19 cellular contexts compared by ENCODE assay signal in the genomic region with DNA sequence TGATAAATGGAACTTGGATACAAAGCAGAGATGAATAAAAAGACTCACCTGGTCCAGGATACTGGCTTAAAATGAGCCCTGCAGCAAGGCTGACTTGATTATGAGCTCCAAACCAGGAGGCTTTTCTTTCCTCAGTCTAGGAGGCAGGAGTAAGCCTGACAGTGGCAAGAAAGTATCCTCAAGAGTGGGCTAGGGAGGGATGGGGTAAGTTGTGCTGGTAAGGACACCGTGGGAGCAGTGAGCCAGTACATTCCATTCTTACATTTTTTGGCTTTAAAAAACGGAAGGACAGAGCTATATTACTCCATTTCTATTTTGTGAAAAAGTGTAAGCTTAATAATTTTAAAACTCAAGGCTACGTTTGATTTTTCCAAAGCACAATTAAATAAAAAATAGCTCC.
A peak's percentile ranks its signal among the peaks of the same experiment; 100 is the strongest.
DNase-seq lines count a peak whose midpoint lies in the region; ATAC-seq and TF ChIP-seq lines count a peak whose summit lies in the region.
"Had no signal": no experiment of that assay in that cellular context is flagged by ENCODE, and none has a peak within 500 bp of the region (broad histone marks: within the 10 kb centered on the region; RNA-seq: fewer than 3 reads in every experiment).

No MANE protein-coding gene starts in this region.

- WGBS in trophoblast cell (ENCODE audit: extremely low coverage, insufficient coverage, insufficient read length), result no CpG with 5 or more reads among the region's 3 CpGs
- 97% methylated on average over 3 of the region's 3 CpGs; no CpG with 5 or more reads in 1 of the 2 experiments for WGBS in endodermal cell (ENCODE audit: insufficient coverage in 1 of 2, insufficient read length in 1 of 2), 2 experiments

- intact Hi-C loops in ascending aorta (cut with DNase I), result loop anchor here (5.0 kb wide), 1 partner anchor 77 kb away; no protein-coding TSS in a partner anchor

- no peak overlapping the region for H2AK5ac ChIP-seq in trophoblast cell (ENCODE audit: low read length)

- DNase-seq in GM23338 (ENCODE audit: low spot score), result no peak
- DNase-seq in ascending aorta (ENCODE audit: low spot score in 2 of 2), result no peak
- DNase-seq in fibroblast of pulmonary artery (ENCODE audit: low read depth), result peak; percentile 32
- DNase-seq in trophoblast cell, result no peak
- DNase-seq in kidney glomerular epithelial cell (lab: John Stamatoyannopoulos, UW), result no peak
- DNase-seq in endodermal cell, result no peak
- DNase-seq: AML-193, DMS 273 treated with DMSO at 0.1 percent for 48 hours, GDM1, NCI-H1436, NCI-H2029 treated with DMSO at 0.1 percent for 48 hours, NCI-H2227 treated with DMSO at 0.1 percent for 48 hours, NCI-H524 had no signal

- H3K27ac ChIP-seq in GM23338 (ENCODE audit: low read depth), result no peak overlapping the region
- H3K27ac ChIP-seq in ascending aorta, result peak overlapping the region; percentile 64 to 68
- H3K27ac ChIP-seq in trophoblast cell (ENCODE audit: low read depth, low read length), result no peak overlapping the region
- H3K27ac ChIP-seq in endodermal cell (ENCODE audit: low read depth, low read length), result no peak overlapping the region
- H3K27ac ChIP-seq: KMS-11 had no signal

- H3K79me2 ChIP-seq in GM23338 (replicated peaks; ENCODE audit: insufficient read depth), result no peaks in the 10 kb centered on the region
- H3K79me2 ChIP-seq in trophoblast cell (ENCODE audit: control insufficient read depth, insufficient read depth, low read length, poor library complexity), result no peaks in the 10 kb centered on the region

- no peak for TF ChIP-seq CTCF in GM23338 (conservative IDR thresholded peaks at IDR 0.05; ENCODE audit: low read depth in 2 of 2)
- TF ChIP-seq CTCF in ascending aorta (IDR thresholded peaks at IDR 0.05), result no peak
- TF ChIP-seq CTCF in fibroblast of pulmonary artery (IDR thresholded peaks at IDR 0.05; ENCODE audit: low read length, missing control alignments), result no peak
- no peak for TF ChIP-seq CTCF in endodermal cell (conservative IDR thresholded peaks at IDR 0.05)

- H3K4me3 ChIP-seq in GM23338, result no peak overlapping the region
- peak overlapping the region; percentile 3 to 23 for H3K4me3 ChIP-seq in ascending aorta
- H3K4me3 ChIP-seq in fibroblast of pulmonary artery (replicated peaks; ENCODE audit: low read depth, low read length), result no peak overlapping the region
- H3K4me3 ChIP-seq in trophoblast cell (ENCODE audit: low read depth, low read length), result no peak overlapping the region
- H3K4me3 ChIP-seq in endodermal cell (ENCODE audit: low read length), result no peak overlapping the region
- H3K4me3 ChIP-seq: GM12878 had no signal

- no peak overlapping the region for H3K18ac ChIP-seq in trophoblast cell (ENCODE audit: low read length)

- H4K8ac ChIP-seq in trophoblast cell (ENCODE audit: low read depth, low read length), result no peak overlapping the region

- no peak overlapping the region for H4K12ac ChIP-seq in trophoblast cell (ENCODE audit: low read depth, low read length)

- no peaks in the 10 kb centered on the region for H3K9me3 Mint-ChIP-seq in GM23338
- H3K9me3 Mint-ChIP-seq in endodermal cell, result no peaks in the 10 kb centered on the region

- H3K4me2 ChIP-seq in GM23338 (no peak overlapping the region), trophoblast cell (ENCODE audit: low read length) (no peak overlapping the region)
- H3K4me2 ChIP-seq: KMS-11 had no signal

- H3K23ac ChIP-seq in trophoblast cell (ENCODE audit: low read length), result no peak overlapping the region

- peaks cover 4% of the 10 kb centered on the region for H3K79me1 ChIP-seq in trophoblast cell (ENCODE audit: low read length)

- H3K4me1 Mint-ChIP-seq in GM23338 (peaks cover 3% of the 10 kb centered on the region; the same call in 2 of the 3 replicates), endodermal cell (peaks cover 3% of the 10 kb centered on the region)
- H3K4me1 Mint-ChIP-seq: CD14-positive monocyte had no signal

- H3K36me3 ChIP-seq in GM23338 (ENCODE audit: insufficient read depth) (no peaks in the 10 kb centered on the region), ascending aorta (no peaks in the 10 kb centered on the region), trophoblast cell (ENCODE audit: control insufficient read depth in 1 of 2, insufficient read depth in 2 of 2, low read length in 2 of 2) (no peaks in the 10 kb centered on the region), endodermal cell (ENCODE audit: control insufficient read depth, insufficient read depth, low read length) (no peaks in the 10 kb centered on the region)

- H2BK12ac ChIP-seq in trophoblast cell (ENCODE audit: low read length), result peak overlapping the region; percentile 49

- H4K91ac ChIP-seq in trophoblast cell (ENCODE audit: low read depth, low read length), result peak overlapping the region; percentile 73

- H3K9me3 ChIP-seq in ascending aorta, result no peaks in the 10 kb centered on the region
- no peaks in the 10 kb centered on the region for H3K9me3 ChIP-seq in trophoblast cell (ENCODE audit: insufficient read depth, low read depth, low read length)
- H3K9me3 ChIP-seq in endodermal cell (ENCODE audit: control insufficient read depth, low read length), result no peaks in the 10 kb centered on the region

- H3K4me1 ChIP-seq in GM23338 (ENCODE audit: insufficient read depth), result no peaks in the 10 kb centered on the region
- peaks cover 4 to 16% of the 10 kb centered on the region in 2 donors for H3K4me1 ChIP-seq in ascending aorta
- H3K4me1 ChIP-seq in trophoblast cell (ENCODE audit: control insufficient read depth in 1 of 2, insufficient read depth in 2 of 2, low read length in 2 of 2), result peaks cover 0 to 7% of the 10 kb centered on the region in 2 experiments
- H3K4me1 ChIP-seq in endodermal cell (ENCODE audit: control insufficient read depth, insufficient read depth, low read length), result no peaks in the 10 kb centered on the region

- H3K14ac ChIP-seq in trophoblast cell (ENCODE audit: low read length), result no peak overlapping the region

- H2BK5ac ChIP-seq in trophoblast cell (ENCODE audit: low read depth, low read length, poor library complexity), result no peak overlapping the region

- peaks cover 6% of the 10 kb centered on the region; the same call in 1 of the 2 replicates for H3K9me2 ChIP-seq in GM23338 (ENCODE audit: insufficient read depth)

- no peaks in the 10 kb centered on the region for H3F3A ChIP-seq in GM23338 (replicated peaks; ENCODE audit: low read depth)

- no peaks in the 10 kb centered on the region for H4K20me1 ChIP-seq in GM23338 (replicated peaks; ENCODE audit: insufficient read depth)

- peak overlapping the region; percentile 78; the same call in 1 of the 2 replicates for H2AFZ ChIP-seq in GM23338
- H2AFZ ChIP-seq in trophoblast cell (ENCODE audit: insufficient read depth, low read length, poor library complexity), result no peak overlapping the region

- no peak overlapping the region for H2BK120ac ChIP-seq in trophoblast cell (ENCODE audit: insufficient read depth, low read length, poor library complexity)

- H3K4me3 Mint-ChIP-seq in GM23338 (no peak overlapping the region), endodermal cell (no peak overlapping the region)
- H3K4me3 Mint-ChIP-seq: CD14-positive monocyte had no signal

- no peak overlapping the region for H3K4ac ChIP-seq in trophoblast cell (ENCODE audit: low read depth, low read length)

- H3K27ac Mint-ChIP-seq in GM23338 (no peak overlapping the region), endodermal cell (no peak overlapping the region)
- H3K27ac Mint-ChIP-seq: CD14-positive monocyte had no signal

- H3K9ac ChIP-seq in trophoblast cell (ENCODE audit: low read length) (no peak overlapping the region), endodermal cell (ENCODE audit: extremely low read depth, low read length, poor library complexity, severe bottlenecking) (no peak overlapping the region)
- H3K9ac ChIP-seq: KMS-11 had no signal

- no peaks in the 10 kb centered on the region for H3K27me3 Mint-ChIP-seq in GM23338 (ENCODE audit: insufficient read depth, low read depth, poor library complexity)
- no peaks in the 10 kb centered on the region for H3K27me3 Mint-ChIP-seq in endodermal cell (ENCODE audit: insufficient read depth)

- H3K27me3 ChIP-seq in GM23338 (ENCODE audit: insufficient read depth), result no peaks in the 10 kb centered on the region
- H3K27me3 ChIP-seq in ascending aorta, result no peaks in the 10 kb centered on the region
- H3K27me3 ChIP-seq in trophoblast cell (ENCODE audit: insufficient read depth, low read length), result no peaks in the 10 kb centered on the region
- no peaks in the 10 kb centered on the region for H3K27me3 ChIP-seq in endodermal cell (ENCODE audit: control insufficient read depth, insufficient read depth, low read length, poor library complexity, severe bottlenecking)

- no peaks in the 10 kb centered on the region for H3K36me3 Mint-ChIP-seq in GM23338 (ENCODE audit: low read depth)
- no peaks in the 10 kb centered on the region for H3K36me3 Mint-ChIP-seq in endodermal cell (ENCODE audit: low read depth)
- H3K36me3 Mint-ChIP-seq: CD14-positive monocyte had no signal

- ATAC-seq in GM23338 (no peak), GM21737 (IDR thresholded peaks at IDR 0.05; ENCODE audit: unreplicated experiment) (no peak), SK-N-SH treated with all-trans-retinoic acid at 6 μM for 48 hours (no peak; the same call in 2 of the 3 replicates)
- ATAC-seq: GM12878, HepG2 had no signal

TF ChIP-seq in GM23338, 12 proteins besides CTCF, POLR2A, EP300 and RAD21 (continues in another document):
- TF ChIP-seq ZNF114 (CRISPR knock-in tag; IDR thresholded peaks at IDR 0.05) (no peak), NANOG (IDR thresholded peaks at IDR 0.05; ENCODE audit: borderline replicate concordance) (no peak)

TF ChIP-seq in SK-N-SH treated with all-trans-retinoic acid at 6 μM for 48 hours, 23 proteins besides CTCF, POLR2A, EP300 and RAD21 (continues in another document):
- no peak for TF ChIP-seq ZNF70 (CRISPR knock-in tag; IDR thresholded peaks at IDR 0.05)
- no peak for TF ChIP-seq GLIS3 (CRISPR knock-in tag; IDR thresholded peaks at IDR 0.05)
- no peak for TF ChIP-seq ZNF8 (CRISPR knock-in tag; IDR thresholded peaks at IDR 0.05)
- TF ChIP-seq ZFP3 (CRISPR knock-in tag; IDR thresholded peaks at IDR 0.05), result no peak
- TF ChIP-seq RARB (CRISPR knock-in tag; IDR thresholded peaks at IDR 0.05), result no peak
- no peak for TF ChIP-seq BACH2 (CRISPR knock-in tag; IDR thresholded peaks at IDR 0.05; ENCODE audit: borderline replicate concordance)
- TF ChIP-seq ISL1 (CRISPR knock-in tag; IDR thresholded peaks at IDR 0.05), result no peak

Comparison
In these comparisons a context has a peak if more than half of its experiments do, and no peak if none do; other contexts are left out.
1. H3K27ac ChIP-seq: peak in ascending aorta (2 of 2); none in GM23338 (single experiment), trophoblast cell (single experiment) and endodermal cell (single experiment).
2. H3K4me3 ChIP-seq: peak in ascending aorta (2 of 2); none in GM23338 (single experiment), fibroblast of pulmonary artery (single experiment), trophoblast cell (single experiment) and endodermal cell (single experiment).